8 cellular contexts compared by ENCODE assay signal in genomic region chr3:101573449-101574387, GRCh38. TPM values are rescaled to one million over a fixed set of nuclear protein-coding genes. Genes with fewer than 3 reads are reported as not detected.
DNase-seq lines count a peak whose midpoint lies in the region; ATAC-seq and TF ChIP-seq lines count a peak whose summit lies in the region.

Gene PCNP, plus strand, starts transcription at chr3:101574180. Its CDS starts 36 bp downstream, at chr3:101574216.

- peak within 1 kb of the TSS; percentile 96 for H3K4me2 ChIP-seq in PC-3 (ENCODE audit: low read length)

- POLR2A ChIA-PET in PC-3 (lab: Charles Lee; ENCODE audit: unreplicated experiment): interaction anchor here (0.6 to 1.6 kb wide), 9 partner anchors 12 to 1198 kb away, joined by 3 to 11 read pairs (median 4); partner anchors contain the start of genes RPL24, TRMT10C and ZBTB11

- H3K4me3 ChIP-seq in PC-3 (ENCODE audit: low read length) (peak within 1 kb of the TSS; percentile 95), epithelial cell of proximal tubule (ENCODE audit: low read depth, low read length) (peak within 1 kb of the TSS; percentile 90), mucosa of rectum (ENCODE audit: low read length in 2 of 2) (peak within 1 kb of the TSS; percentile 80 to 100)

- peaks cover 19% of the 10 kb centered on the region for H3K4me1 ChIP-seq in PC-3 (ENCODE audit: insufficient read depth, low read length)
- peaks cover 16 to 18% of the 10 kb centered on the region in 2 donors for H3K4me1 ChIP-seq in mucosa of rectum (ENCODE audit: control insufficient read depth in 2 of 2, insufficient read depth in 2 of 2, low read length in 2 of 2)

- H4K20me1 ChIP-seq in PC-3 (ENCODE audit: low read length): peaks cover 26% of the 10 kb centered on the region

- TSS peak; percentile 86 for BruUV-seq in PC-3 (replicated peaks; lab: Mats Ljungman, UMichigan)

- intact Hi-C loops in PC-3 (cut with micrococcal nuclease): loop anchor here (1.0 to 2.0 kb wide), 4 partner anchors 61 to 581 kb away; partner anchors contain the start of genes ABI3BP, SENP7 and ZBTB11

- H3K79me2 ChIP-seq in PC-3 (ENCODE audit: low read length): peaks cover 46% of the 10 kb centered on the region

- peak; percentile 64 for TF ChIP-seq RAD21 in Ishikawa (IDR thresholded peaks at IDR 0.05; ENCODE audit: low read depth)

- CTCF ChIA-PET in PC-3 (lab: Charles Lee): interaction anchor here (0.6 to 1.3 kb wide), 5 partner anchors 34 to 1058 kb away, joined by 3 to 9 read pairs (median 3); partner anchors contain the start of gene RPL24

- peak; percentile 86 for ATAC-seq in GM21529 (IDR thresholded peaks at IDR 0.05; ENCODE audit: unreplicated experiment)
- ATAC-seq in PC-3: peak; percentile 82

- H3K27ac ChIP-seq in PC-3 (ENCODE audit: low read length) (peak within 1 kb of the TSS; percentile 85), mucosa of rectum (ENCODE audit: low read depth in 2 of 2, low read length in 2 of 2) (peak within 1 kb of the TSS; percentile 96 to 97)

- TF ChIP-seq EP300 in Ishikawa (IDR thresholded peaks at IDR 0.05; ENCODE audit: borderline replicate concordance): no peak

- H3K27me3 ChIP-seq in PC-3 (ENCODE audit: low read length): no peaks in the 10 kb centered on the region
- no peaks in the 10 kb centered on the region for H3K27me3 ChIP-seq in mucosa of rectum (ENCODE audit: control insufficient read depth in 2 of 2, insufficient read depth in 2 of 2, low read length in 2 of 2)

- H3F3A ChIP-seq in PC-3 (ENCODE audit: low read length, unreplicated experiment): no peaks in the 10 kb centered on the region

- H3K36me3 ChIP-seq in PC-3 (ENCODE audit: low read depth, low read length) (peaks cover 7% of the 10 kb centered on the region; the same call in 1 of the 2 replicates), mucosa of rectum (ENCODE audit: control insufficient read depth in 2 of 2, insufficient read depth in 2 of 2, low read length in 2 of 2) (peaks cover 0 to 5% of the 10 kb centered on the region in 2 donors)

- H3K9me2 ChIP-seq in PC-3 (replicated peaks; ENCODE audit: low read length): no peaks in the 10 kb centered on the region

- H3K9me3 ChIP-seq in PC-3 (ENCODE audit: low read length) (no peaks in the 10 kb centered on the region), mucosa of rectum (ENCODE audit: control insufficient read depth in 2 of 2, low read length in 2 of 2) (no peaks in the 10 kb centered on the region)

- DNase-seq in DMS153 (lab: John Stamatoyannopoulos, UW) (peak; percentile 97), PC-3 (peak; percentile 99), epithelial cell of proximal tubule (ENCODE audit: low read depth) (peak; percentile 95)
- DNase-seq in activated T-cell treated with anti-CD3 and anti-CD28 coated beads, Interleukin-2, amount 50 U/mL, for 1 hour: peak; percentile 99
- DNase-seq in stimulated activated CD8-positive, alpha-beta memory T cell treated with anti-CD3 and anti-CD28 coated beads, Interleukin-7, amount 100 ng/mL, for 1 hour (ENCODE audit: low read depth in 2 of 2): peak; percentile 96 to 98

- H3K9ac ChIP-seq in PC-3 (ENCODE audit: low read length) (peak within 1 kb of the TSS; percentile 99), mucosa of rectum (ENCODE audit: low read depth in 1 of 2, low read length in 2 of 2) (peak within 1 kb of the TSS; percentile 97 to 99)

- peak within 1 kb of the TSS; percentile 90 for H2AFZ ChIP-seq in PC-3 (ENCODE audit: low read length)

- peak; percentile 97 for TF ChIP-seq CTCF in PC-3 (conservative IDR thresholded peaks at IDR 0.05; ENCODE audit: low read depth, low read length)
- TF ChIP-seq CTCF in epithelial cell of proximal tubule (conservative IDR thresholded peaks at IDR 0.05; ENCODE audit: low read depth, low read length): peak; percentile 85

TF ChIP-seq in Ishikawa, 13 proteins besides CTCF, POLR2A, EP300 and RAD21:
- peak; percentile 40; the same call in 1 of the 2 replicates for TF ChIP-seq TEAD4 (IDR thresholded peaks at IDR 0.05)
- no peak for TF ChIP-seq CEBPB (IDR thresholded peaks at IDR 0.05)
- peak; percentile 29 for TF ChIP-seq NFIC (IDR thresholded peaks at IDR 0.05)
- TF ChIP-seq TAF1 (IDR thresholded peaks at IDR 0.05; ENCODE audit: low read depth): peak; percentile 95
- TF ChIP-seq YY1 (IDR thresholded peaks at IDR 0.05; ENCODE audit: low read depth): peak; percentile 97
- TF ChIP-seq MAX (IDR thresholded peaks at IDR 0.05): peak; percentile 81
- no peak for TF ChIP-seq FOXM1 (IDR thresholded peaks at IDR 0.05; ENCODE audit: borderline replicate concordance, low read depth)
- TF ChIP-seq CREB1 (IDR thresholded peaks at IDR 0.05; ENCODE audit: low read depth): peak; percentile 82
- peak; percentile 53 for TF ChIP-seq TCF12 (IDR thresholded peaks at IDR 0.05; ENCODE audit: low read depth)

RNA-seq across cellular contexts. Expression of gene PCNP, which starts in this region (rescaled TPM):
- total RNA-seq in PC-3 (2014; rRNA removed): 71.1 and 72.3 TPM in 2 replicates
- total RNA-seq in epithelial cell of proximal tubule: 54.7 and 57.9 TPM in 2 replicates

Comparison
In these comparisons a context has a peak if more than half of its experiments do, and no peak if none do; other contexts are left out.
1. Peak in every context shown above with its lines: DNase-seq, ATAC-seq, H3K4me3 ChIP-seq and H3K27ac ChIP-seq.